17 cellular contexts compared by ENCODE assay signal in genomic region chr22:35686298-35686697, GRCh38. TPM values are rescaled to one million over a fixed set of nuclear protein-coding genes. Genes with fewer than 3 reads are reported as not detected.
DNase-seq lines count a peak whose midpoint lies in the region; ATAC-seq, FAIRE-seq and TF ChIP-seq lines count a peak whose summit lies in the region.
"Had no signal": no experiment of that assay in that cellular context is flagged by ENCODE, and none has a peak within 500 bp of the region (broad histone marks: within the 10 kb centered on the region; RNA-seq: fewer than 3 reads in every experiment).

No MANE protein-coding gene starts in this region.

- DNase-seq in GM19239 (ENCODE audit: insufficient read length, low spot score), result no peak
- DNase-seq in NB4 (ENCODE audit: low read depth), result peak; percentile 62
- DNase-seq in astrocyte (ENCODE audit: low read depth), result no peak
- DNase-seq in HAP-1 (ENCODE audit: low spot score in 2 of 2), result no peak
- DNase-seq in activated effector memory CD4-positive, alpha-beta T cell treated with Interleukin-2 at 50 U/mL for 16 hours, result no peak
- DNase-seq: BE2C; CD4-positive, alpha-beta memory T cell; DMS79 treated with DMSO at 0.1 percent for 48 hours; GDM1; NCI-H1048; NCI-H187; NCI-H82; SJCRH30 had no signal

- H3K9me3 ChIP-seq in astrocyte (ENCODE audit: insufficient read depth, low read depth, low read length) (no peaks in the 10 kb centered on the region), HAP-1 (peaks cover 2% of the 10 kb centered on the region; the same call in 1 of the 2 replicates)
- H3K9me3 ChIP-seq: BE2C, SJCRH30 had no signal

- H3K4me1 ChIP-seq in astrocyte (ENCODE audit: insufficient read depth, low read length), result no peaks in the 10 kb centered on the region
- no peaks in the 10 kb centered on the region for H3K4me1 ChIP-seq in HAP-1
- H3K4me1 ChIP-seq: SJCRH30 had no signal

- no peak for TF ChIP-seq POLR2A in NB4 (IDR thresholded peaks at IDR 0.05; ENCODE audit: extremely low read depth, insufficient read length)

- H3K27ac Mint-ChIP-seq in astrocyte (ENCODE audit: unreplicated experiment), result no peak overlapping the region
- H3K27ac Mint-ChIP-seq in stimulated activated memory B cell treated with anti-CD40 and anti-IgM and Interleukin-4, amounts not matched to agents 10 μg/mL and 1 μg/mL and 100 μg/mL, for 72 hours, result no peak overlapping the region

- H2AFZ ChIP-seq in astrocyte (ENCODE audit: low read depth, low read length), result no peak overlapping the region

- no peaks in the 10 kb centered on the region for H3K4me1 Mint-ChIP-seq in astrocyte (ENCODE audit: low read depth, unreplicated experiment)
- H3K4me1 Mint-ChIP-seq in stimulated activated memory B cell treated with anti-CD40 and anti-IgM and Interleukin-4, amounts not matched to agents 10 μg/mL and 1 μg/mL and 100 μg/mL, for 72 hours, result peaks cover 22% of the 10 kb centered on the region

- in situ Hi-C loops in HAP-1 (cut with MboI; ENCODE audit: low sequenced_read_pairs), result no loop called here

- peaks cover 5% of the 10 kb centered on the region for H3K9me3 Mint-ChIP-seq in astrocyte (ENCODE audit: unreplicated experiment)
- peaks cover 3% of the 10 kb centered on the region for H3K9me3 Mint-ChIP-seq in stimulated activated memory B cell treated with anti-CD40 and anti-IgM and Interleukin-4, amounts not matched to agents 10 μg/mL and 1 μg/mL and 100 μg/mL, for 72 hours

- ATAC-seq in stimulated activated memory B cell treated with anti-CD40 and anti-IgM and Interleukin-4, amounts not matched to agents 10 μg/mL and 1 μg/mL and 100 μg/mL, for 72 hours, result peak; percentile 20
- no peak for ATAC-seq in activated CD4-positive, CD25-positive, alpha-beta regulatory T cell treated with anti-CD3 and anti-CD28 coated beads, Interleukin-2, amount 50 U/mL, for 24 hours

- H3K36me3 Mint-ChIP-seq in astrocyte (ENCODE audit: low read depth, unreplicated experiment), result no peaks in the 10 kb centered on the region
- H3K36me3 Mint-ChIP-seq in stimulated activated memory B cell treated with anti-CD40 and anti-IgM and Interleukin-4, amounts not matched to agents 10 μg/mL and 1 μg/mL and 100 μg/mL, for 72 hours, result no peaks in the 10 kb centered on the region
- H3K36me3 Mint-ChIP-seq: CD4-positive, alpha-beta memory T cell had no signal

- no peaks in the 10 kb centered on the region for H3K79me2 ChIP-seq in astrocyte (ENCODE audit: insufficient read depth, low read length)

- TF ChIP-seq CTCF in NB4 (IDR thresholded peaks at IDR 0.05; ENCODE audit: low read depth, low read length) (no peak), astrocyte (IDR thresholded peaks at IDR 0.05; ENCODE audit: insufficient read depth, low read depth, low read length) (no peak)

- no peak overlapping the region for H3K27ac ChIP-seq in astrocyte (ENCODE audit: low read depth, low read length)
- H3K27ac ChIP-seq: RWPE1, SJCRH30 had no signal

- H3K4me3 Mint-ChIP-seq in astrocyte (ENCODE audit: unreplicated experiment), result no peak overlapping the region
- H3K4me3 Mint-ChIP-seq in stimulated activated memory B cell treated with anti-CD40 and anti-IgM and Interleukin-4, amounts not matched to agents 10 μg/mL and 1 μg/mL and 100 μg/mL, for 72 hours, result no peak overlapping the region
- H3K4me3 Mint-ChIP-seq: CD4-positive, alpha-beta memory T cell had no signal

- peaks cover 18% of the 10 kb centered on the region for H3K27me3 Mint-ChIP-seq in astrocyte (ENCODE audit: low read depth, unreplicated experiment)
- peaks cover 41% of the 10 kb centered on the region for H3K27me3 Mint-ChIP-seq in stimulated activated memory B cell treated with anti-CD40 and anti-IgM and Interleukin-4, amounts not matched to agents 10 μg/mL and 1 μg/mL and 100 μg/mL, for 72 hours

- H3K36me3 ChIP-seq in astrocyte (ENCODE audit: insufficient read depth, low read length), result no peaks in the 10 kb centered on the region
- no peaks in the 10 kb centered on the region for H3K36me3 ChIP-seq in HAP-1 (replicated peaks)
- H3K36me3 ChIP-seq: BE2C, SJCRH30 had no signal

- FAIRE-seq in GM19239 (lab: Jason Lieb, UNC), result peak; percentile 54
- no peak for FAIRE-seq in astrocyte (lab: Jason Lieb, UNC)
- FAIRE-seq: H54 had no signal

- H3K27me3 ChIP-seq in astrocyte (ENCODE audit: insufficient read depth, low read length) (peaks cover 2% of the 10 kb centered on the region), HAP-1 (ENCODE audit: low read depth) (no peaks in the 10 kb centered on the region; the same call in 1 of the 2 replicates)
- H3K27me3 ChIP-seq: SJCRH30 had no signal

- peak overlapping the region; percentile 9 for H3K4me2 ChIP-seq in astrocyte (ENCODE audit: low read length)

- H3K4me3 ChIP-seq in NB4 (ENCODE audit: low read depth, low read length) (no peak overlapping the region), astrocyte (ENCODE audit: insufficient read depth, low read depth, low read length) (no peak overlapping the region), HAP-1 (no peak overlapping the region)
- H3K4me3 ChIP-seq: SJCRH30 had no signal

- H3K9ac ChIP-seq in astrocyte (ENCODE audit: low read length), result no peak overlapping the region

- no peaks in the 10 kb centered on the region for H4K20me1 ChIP-seq in astrocyte (ENCODE audit: insufficient read depth, low read length)

RNA-seq across cellular contexts. Expression of gene APOL5, which starts 31.4 kb away (rescaled TPM):
- total RNA-seq in astrocyte, result not detected in 2 replicates
- total RNA-seq: CD4-positive, alpha-beta memory T cell; SJCRH30 had no signal

RNA-seq across cellular contexts. Expression of gene APOL6, which starts 38.1 kb away (rescaled TPM):
- total RNA-seq in astrocyte, result 5.9 and 7.6 TPM in 2 replicates
